1 cellular context compared by ENCODE assay signal in the genomic region with DNA sequence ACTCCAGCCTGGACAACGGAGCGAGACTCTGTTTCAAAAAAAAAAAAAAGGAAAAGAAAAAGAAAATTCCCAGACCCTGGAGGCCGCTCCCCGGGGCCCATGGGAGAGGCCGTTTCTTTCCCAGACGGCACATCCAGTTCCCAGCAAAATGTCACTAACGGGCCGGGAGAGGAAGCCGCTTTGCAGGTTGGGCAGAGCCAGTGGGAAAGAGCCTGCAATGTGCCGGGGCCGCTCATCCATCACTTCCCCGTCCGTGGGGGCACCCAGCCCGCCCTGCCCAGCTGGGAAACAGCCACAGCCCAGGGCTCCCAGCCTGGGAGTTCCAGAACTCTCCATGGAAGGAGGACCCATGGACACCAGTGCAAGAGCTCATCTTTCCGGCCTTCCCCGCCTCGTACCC.
TF ChIP-seq lines count a peak whose summit lies in the region.

No MANE protein-coding gene starts in this region.

TF ChIP-seq in HCT116, 20 proteins besides CTCF, POLR2A, EP300 and RAD21 (continued from another document):
- TF ChIP-seq, protein P1, sequence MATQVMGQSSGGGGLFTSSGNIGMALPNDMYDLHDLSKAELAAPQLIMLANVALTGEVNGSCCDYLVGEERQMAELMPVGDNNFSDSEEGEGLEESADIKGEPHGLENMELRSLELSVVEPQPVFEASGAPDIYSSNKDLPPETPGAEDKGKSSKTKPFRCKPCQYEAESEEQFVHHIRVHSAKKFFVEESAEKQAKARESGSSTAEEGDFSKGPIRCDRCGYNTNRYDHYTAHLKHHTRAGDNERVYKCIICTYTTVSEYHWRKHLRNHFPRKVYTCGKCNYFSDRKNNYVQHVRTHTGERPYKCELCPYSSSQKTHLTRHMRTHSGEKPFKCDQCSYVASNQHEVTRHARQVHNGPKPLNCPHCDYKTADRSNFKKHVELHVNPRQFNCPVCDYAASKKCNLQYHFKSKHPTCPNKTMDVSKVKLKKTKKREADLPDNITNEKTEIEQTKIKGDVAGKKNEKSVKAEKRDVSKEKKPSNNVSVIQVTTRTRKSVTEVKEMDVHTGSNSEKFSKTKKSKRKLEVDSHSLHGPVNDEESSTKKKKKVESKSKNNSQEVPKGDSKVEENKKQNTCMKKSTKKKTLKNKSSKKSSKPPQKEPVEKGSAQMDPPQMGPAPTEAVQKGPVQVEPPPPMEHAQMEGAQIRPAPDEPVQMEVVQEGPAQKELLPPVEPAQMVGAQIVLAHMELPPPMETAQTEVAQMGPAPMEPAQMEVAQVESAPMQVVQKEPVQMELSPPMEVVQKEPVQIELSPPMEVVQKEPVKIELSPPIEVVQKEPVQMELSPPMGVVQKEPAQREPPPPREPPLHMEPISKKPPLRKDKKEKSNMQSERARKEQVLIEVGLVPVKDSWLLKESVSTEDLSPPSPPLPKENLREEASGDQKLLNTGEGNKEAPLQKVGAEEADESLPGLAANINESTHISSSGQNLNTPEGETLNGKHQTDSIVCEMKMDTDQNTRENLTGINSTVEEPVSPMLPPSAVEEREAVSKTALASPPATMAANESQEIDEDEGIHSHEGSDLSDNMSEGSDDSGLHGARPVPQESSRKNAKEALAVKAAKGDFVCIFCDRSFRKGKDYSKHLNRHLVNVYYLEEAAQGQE (IDR thresholded peaks at IDR 0.05; ENCODE audit: low read depth): no peak
- TF ChIP-seq POLR2AphosphoS5 (IDR thresholded peaks at IDR 0.05; ENCODE audit: low read depth, low read length) (no peak), TCF7L2 (IDR thresholded peaks at IDR 0.05; ENCODE audit: borderline replicate concordance, extremely low read depth, insufficient read depth, insufficient read length) (no peak), CBX3 (IDR thresholded peaks at IDR 0.05; ENCODE audit: low read depth) (no peak), SRF (IDR thresholded peaks at IDR 0.05; ENCODE audit: low read depth) (no peak), ZNF274 (IDR thresholded peaks at IDR 0.05; ENCODE audit: low read depth, low read length) (no peak), EZH2phosphoT487 (IDR thresholded peaks at IDR 0.05; ENCODE audit: borderline replicate concordance) (no peak), ELF1 (IDR thresholded peaks at IDR 0.05; ENCODE audit: borderline replicate concordance, low read depth) (no peak), SIN3A (IDR thresholded peaks at IDR 0.05; ENCODE audit: low read depth) (no peak)
